Comparison of ENCODE assay signal across 29 cellular contexts in genomic region chr2:121417826-121418225, GRCh38.
"Had no signal": no experiment of that assay in that cellular context is flagged by ENCODE, and none has a peak within 500 bp of the region (broad histone marks: within the 10 kb centered on the region; RNA-seq: fewer than 3 reads in every experiment).

No MANE protein-coding gene starts in this region.

- FAIRE-seq: astrocyte, bronchial epithelial cell, endometrium had no signal

- H3K27me3 ChIP-seq: brain microvascular endothelial cell, gastrocnemius medialis, heart left ventricle had no signal

- H3K4me1 ChIP-seq: gastrocnemius medialis, heart left ventricle had no signal

- H3K9me3 ChIP-seq: gastrocnemius medialis, heart left ventricle had no signal

- H3K27ac ChIP-seq: brain microvascular endothelial cell, coronary artery, gastrocnemius medialis, heart left ventricle, WERI-Rb-1 had no signal

- H3K4me3 ChIP-seq: coronary artery, gastrocnemius medialis, heart left ventricle had no signal

- DNase-seq: activated B cell treated with CpG ODN at 0.5 μM for 24 hours; activated CD4-positive, alpha-beta T cell treated with anti-CD3 and anti-CD28 coated beads for 48 hours; activated CD4-positive, alpha-beta T cell treated with anti-CD3 and anti-CD28 coated beads, Interleukin-2, amount 50 U/mL, for 1 hour; activated CD4-positive, alpha-beta T cell treated with anti-CD3 and anti-CD28 coated beads, Interleukin-2, amount 50 U/mL, for 48 hours; activated CD8-positive, alpha-beta memory T cell treated with anti-CD3 and anti-CD28 coated beads for 24 hours; activated CD8-positive, alpha-beta T cell treated with anti-CD3 and anti-CD28 coated beads for 36 hours; activated effector memory CD4-positive, alpha-beta T cell treated with Interleukin-2 at 50 U/mL for 16 hours; activated gamma-delta T cell treated with Interleukin-2 at 50 U/mL for 16 hours; activated naive CD4-positive, alpha-beta T cell treated with anti-CD3 and anti-CD28 coated beads, Interleukin-2, amount 50 U/mL, for 16 hours; activated naive CD4-positive, alpha-beta T cell treated with Interleukin-2 at 50 U/mL for 16 hours; activated T-cell treated with anti-CD3 and anti-CD28 coated beads, Interleukin-2, amount 50 U/mL, for 4 hours; amniotic stem cell; anterior cingulate cortex; brain microvascular endothelial cell; effector CD8-positive, alpha-beta T cell; foreskin fibroblast; gastrocnemius medialis; glutamatergic neuron; heart left ventricle; T-helper 17 cell; T1000; WERI-Rb-1 had no signal

- ATAC-seq: activated CD4-positive, CD25-positive, alpha-beta regulatory T cell treated with anti-CD3 and anti-CD28 coated beads, Interleukin-2, amount 50 U/mL, for 24 hours; activated CD8-positive, alpha-beta T cell treated with anti-CD3 and anti-CD28 coated beads for 36 hours; activated T-cell treated with anti-CD3 and anti-CD28 coated beads, Interleukin-2, amount 50 U/mL, for 4 hours; activated T-helper 17 cell treated with anti-CD3 and anti-CD28 coated beads, Interleukin-2, amount 50 U/mL, for 72 hours; esophagus mucosa; gastrocnemius medialis; heart left ventricle; T-helper 17 cell had no signal
